Comparison of ENCODE assay signal across 1 cellular context in the genomic region with DNA sequence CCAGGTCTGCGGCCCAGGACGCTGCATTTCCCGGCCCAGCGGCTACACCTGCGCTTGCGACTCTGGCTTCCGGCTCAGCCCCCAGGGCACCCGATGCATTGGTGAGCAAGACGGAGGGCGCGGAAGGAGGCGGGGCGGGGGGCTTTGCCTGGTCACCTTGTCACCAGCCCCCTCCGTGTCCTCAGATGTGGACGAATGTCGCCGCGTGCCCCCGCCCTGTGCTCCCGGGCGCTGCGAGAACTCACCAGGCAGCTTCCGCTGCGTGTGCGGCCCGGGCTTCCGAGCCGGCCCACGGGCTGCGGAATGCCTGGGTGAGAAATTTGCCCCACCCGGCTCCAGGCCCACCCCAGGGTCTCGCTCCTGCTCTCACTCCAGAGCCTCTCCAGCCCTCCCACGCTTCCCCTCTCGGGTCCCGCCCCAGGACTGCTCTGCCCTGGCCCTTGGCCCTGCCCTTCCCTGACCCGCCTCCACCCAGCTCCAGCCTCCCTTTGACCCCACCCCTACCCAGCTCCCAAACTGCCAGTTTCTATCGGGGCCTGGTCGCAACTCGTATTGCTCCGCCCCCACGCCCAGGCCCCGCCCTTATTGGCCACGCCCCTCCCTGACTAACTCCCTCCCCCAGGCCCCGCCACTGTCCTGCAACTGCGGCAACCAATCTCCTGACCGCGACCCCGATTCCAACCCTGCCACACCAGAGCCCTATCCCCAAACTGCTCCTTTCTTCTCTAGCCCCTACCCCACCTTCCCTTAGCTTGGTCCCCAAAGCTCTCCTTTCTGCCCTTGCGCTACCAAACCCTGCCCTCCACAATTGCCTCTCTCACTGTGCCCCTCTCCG.
TF ChIP-seq lines count a peak whose summit lies in the region.

No MANE protein-coding gene starts in this region.

TF ChIP-seq in endothelial cell of umbilical vein, 7 proteins besides CTCF, POLR2A, EP300 and RAD21 (continued from another document):
- TF ChIP-seq GATA2 (IDR thresholded peaks at IDR 0.05; ENCODE audit: insufficient read depth, insufficient read length, low read depth, low read length) (no peak), FOS (IDR thresholded peaks at IDR 0.05; ENCODE audit: borderline replicate concordance, insufficient read depth, low read length) (no peak), EZH2 (IDR thresholded peaks at IDR 0.05; ENCODE audit: borderline replicate concordance, low read depth, low read length, severe bottlenecking) (no peak)
